ENCODE assay signal across 10 cellular contexts in the genomic region with DNA sequence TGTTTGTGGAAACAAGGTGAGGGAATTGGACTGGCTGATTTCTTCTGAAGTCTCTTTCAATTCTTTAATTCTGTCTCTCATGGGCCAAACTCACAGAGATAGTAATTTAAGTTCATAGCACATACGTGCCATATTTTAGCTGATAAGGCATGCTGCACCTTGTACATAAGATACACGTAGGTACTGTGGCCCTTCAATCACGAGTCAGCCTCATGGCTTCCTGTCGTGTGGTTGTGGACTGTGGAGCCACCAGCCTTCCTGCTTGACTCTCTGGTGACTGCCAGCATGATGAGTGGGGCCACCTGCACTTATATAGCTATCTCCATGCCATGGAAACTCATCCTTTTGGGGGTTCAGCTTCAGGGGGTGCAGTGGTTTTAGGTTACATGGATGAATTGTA. TPM values are rescaled to one million over a fixed set of nuclear protein-coding genes. Genes with fewer than 3 reads are reported as not detected.
DNase-seq lines count a peak whose midpoint lies in the region; ATAC-seq and TF ChIP-seq lines count a peak whose summit lies in the region.
"Had no signal": no experiment of that assay in that cellular context is flagged by ENCODE, and none has a peak within 500 bp of the region (broad histone marks: within the 10 kb centered on the region; RNA-seq: fewer than 3 reads in every experiment).

No MANE protein-coding gene starts in this region.

- no peak overlapping the region for H3K9ac ChIP-seq in neuronal stem cell (ENCODE audit: low read depth, low read length, poor library complexity)

- no peak overlapping the region for H3K4ac ChIP-seq in neuronal stem cell (ENCODE audit: low read length)

- H4K91ac ChIP-seq in neuronal stem cell (ENCODE audit: low read depth, low read length, poor library complexity), result no peak overlapping the region

- H2BK120ac ChIP-seq in neuronal stem cell (ENCODE audit: low read depth, low read length), result no peak overlapping the region

- H3K36me3 Mint-ChIP-seq in naive thymus-derived CD4-positive, alpha-beta T cell, result peaks cover 0 to 17% (median 9%) of the 10 kb centered on the region in 5 donors

- peak overlapping the region in 6 of 10 donors; percentile 12 to 79 (median 39) for H3K4me3 Mint-ChIP-seq in naive thymus-derived CD4-positive, alpha-beta T cell

- H3K4me1 Mint-ChIP-seq in naive thymus-derived CD4-positive, alpha-beta T cell, result peaks cover 21 to 87% (median 46%) of the 10 kb centered on the region in 7 donors

- peak overlapping the region in 7 of 9 donors; percentile 27 to 96 (median 63) for H3K27ac Mint-ChIP-seq in naive thymus-derived CD4-positive, alpha-beta T cell

- H4K8ac ChIP-seq in neuronal stem cell (ENCODE audit: low read depth, low read length), result no peak overlapping the region

- no peaks in the 10 kb centered on the region for H3K36me3 ChIP-seq in naive thymus-derived CD4-positive, alpha-beta T cell (ENCODE audit: control insufficient read depth in 2 of 3, insufficient read depth in 3 of 3, low read length in 3 of 3)
- no peaks in the 10 kb centered on the region for H3K36me3 ChIP-seq in neuronal stem cell (replicated peaks in 1 of 2; ENCODE audit: control insufficient read depth in 2 of 2, insufficient read depth in 2 of 2, low read length in 2 of 2)
- H3K36me3 ChIP-seq: breast epithelium had no signal

- H2AK5ac ChIP-seq in neuronal stem cell (ENCODE audit: low read depth, low read length), result no peak overlapping the region

- no peak overlapping the region for H3K14ac ChIP-seq in neuronal stem cell (ENCODE audit: low read length)

- POLR2A ChIA-PET in naive thymus-derived CD4-positive, alpha-beta T cell (lab: Charles Lee), result no interaction called here

- no peak for TF ChIP-seq CTCF in dorsolateral prefrontal cortex (IDR thresholded peaks at IDR 0.05 in 54 of 56, conservative IDR thresholded peaks at IDR 0.05 in 2 of 56; ENCODE audit: low read depth in 1 of 56, partially characterized antibody in 56 of 56)

- no CpG with 5 or more reads among the region's 4 CpGs for WGBS in neuronal stem cell (ENCODE audit: extremely low coverage in 2 of 2, insufficient read length in 2 of 2, insufficient replicate concordance in 1 of 2), 2 donors

- ATAC-seq in GM18868 (IDR thresholded peaks at IDR 0.05; ENCODE audit: unreplicated experiment) (peak; percentile 47), HG02798 (IDR thresholded peaks at IDR 0.05; ENCODE audit: poor library complexity, unreplicated experiment) (peak; percentile 50)
- peak; percentile 91 for ATAC-seq in naive thymus-derived CD4-positive, alpha-beta T cell

- CTCF ChIA-PET in naive thymus-derived CD4-positive, alpha-beta T cell (lab: Charles Lee), result no interaction called here

- H3K4me3 ChIP-seq in naive thymus-derived CD4-positive, alpha-beta T cell (ENCODE audit: low read length), result no peak overlapping the region
- H3K4me3 ChIP-seq in neuronal stem cell (ENCODE audit: low read length in 2 of 2), result no peak overlapping the region
- no peak overlapping the region for H3K4me3 ChIP-seq in dorsolateral prefrontal cortex
- H3K4me3 ChIP-seq: breast epithelium had no signal

- H2BK5ac ChIP-seq in neuronal stem cell (ENCODE audit: low read length), result no peak overlapping the region

- DNase-seq in activated CD4-positive, alpha-beta T cell treated with anti-CD3 and anti-CD28 coated beads, Interleukin-2, amount 50 U/mL, for 4 hours, result peak; percentile 16 to 29
- DNase-seq in naive thymus-derived CD4-positive, alpha-beta T cell, result peak in 6 of 9 donors; percentile 37 to 52 (median 47)
- DNase-seq in neuronal stem cell (ENCODE audit: low spot score) (no peak), middle frontal gyrus (ENCODE audit: extremely low spot score, low spot score) (no peak), dorsolateral prefrontal cortex (no peak), amniotic stem cell (lab: John Stamatoyannopoulos, UW) (no peak)
- DNase-seq: NCI-H146 had no signal

- H2BK15ac ChIP-seq in neuronal stem cell (ENCODE audit: low read length), result no peak overlapping the region

- peaks cover 10 to 16% of the 10 kb centered on the region in 2 donors for H3K4me1 ChIP-seq in naive thymus-derived CD4-positive, alpha-beta T cell (ENCODE audit: control insufficient read depth in 2 of 2, insufficient read depth in 2 of 2, low read length in 2 of 2)
- H3K4me1 ChIP-seq in neuronal stem cell (ENCODE audit: control insufficient read depth in 2 of 2, insufficient read depth in 1 of 2, low read depth in 1 of 2, low read length in 2 of 2), result peaks cover 0 to 7% of the 10 kb centered on the region in 2 donors
- H3K4me1 ChIP-seq: breast epithelium had no signal

- peaks cover 6% of the 10 kb centered on the region for H3K79me1 ChIP-seq in neuronal stem cell (ENCODE audit: low read depth, low read length)

- no peak overlapping the region for H3K23ac ChIP-seq in neuronal stem cell (ENCODE audit: low read depth, low read length, poor library complexity)

- H3K27me3 Mint-ChIP-seq in naive thymus-derived CD4-positive, alpha-beta T cell, result no peaks in the 10 kb centered on the region

- intact Hi-C loops in naive thymus-derived CD4-positive, alpha-beta T cell (cut with micrococcal nuclease), result loop anchor here in 1 of 2 donors (1.0 to 2.0 kb wide), 3 partner anchors 8 to 25 kb away; partner anchors contain the start of gene KSR1
- intact Hi-C loops in dorsolateral prefrontal cortex (cut with DNase I), result no loop called here

- no peaks in the 10 kb centered on the region for H3K9me3 ChIP-seq in naive thymus-derived CD4-positive, alpha-beta T cell (ENCODE audit: control insufficient read depth in 2 of 3, low read length in 3 of 3)
- H3K9me3 ChIP-seq in neuronal stem cell (replicated peaks in 1 of 2; ENCODE audit: control insufficient read depth in 2 of 2, insufficient read depth in 1 of 2, low read depth in 1 of 2, low read length in 2 of 2), result no peaks in the 10 kb centered on the region
- H3K9me3 ChIP-seq: breast epithelium had no signal

- H2AFZ ChIP-seq in neuronal stem cell (ENCODE audit: low read length), result no peak overlapping the region

- H3K9me3 Mint-ChIP-seq in naive thymus-derived CD4-positive, alpha-beta T cell, result peaks cover 0 to 2% (median 0%) of the 10 kb centered on the region in 11 donors

- H3K27ac ChIP-seq in naive thymus-derived CD4-positive, alpha-beta T cell (ENCODE audit: low read depth, low read length), result no peak overlapping the region
- no peak overlapping the region for H3K27ac ChIP-seq in neuronal stem cell (replicated peaks; ENCODE audit: low read length)
- no peak overlapping the region for H3K27ac ChIP-seq in dorsolateral prefrontal cortex
- H3K27ac ChIP-seq: breast epithelium had no signal

- no peaks in the 10 kb centered on the region for H3K27me3 ChIP-seq in naive thymus-derived CD4-positive, alpha-beta T cell (ENCODE audit: control insufficient read depth in 2 of 2, insufficient read depth in 2 of 2, low read length in 2 of 2)
- H3K27me3 ChIP-seq in neuronal stem cell (ENCODE audit: control insufficient read depth in 3 of 3, insufficient read depth in 3 of 3, low read depth in 1 of 3, low read length in 3 of 3), result no peaks in the 10 kb centered on the region
- H3K27me3 ChIP-seq in dorsolateral prefrontal cortex, result no peaks in the 10 kb centered on the region
- H3K27me3 ChIP-seq: breast epithelium had no signal

- no peak overlapping the region for H2BK12ac ChIP-seq in neuronal stem cell (ENCODE audit: low read length)

- no peak overlapping the region for H3K4me2 ChIP-seq in neuronal stem cell (ENCODE audit: insufficient read depth, low read length, poor library complexity, severe bottlenecking)

- no peak overlapping the region for H3K18ac ChIP-seq in neuronal stem cell (ENCODE audit: low read length)

RNA-seq across cellular contexts. Expression of gene KSR1, which starts 25.1 kb away (rescaled TPM):
- total RNA-seq in naive thymus-derived CD4-positive, alpha-beta T cell, result 10 to 100 TPM; 22.5 to 96.4 (median 27.8) TPM
- 1 to 10 TPM in 1 of 2 donors, under 1 TPM in 1; 0.52 to 1.8 TPM for polyA plus RNA-seq in naive thymus-derived CD4-positive, alpha-beta T cell
- 19.3 TPM for polyA plus RNA-seq in neuronal stem cell (2013, experiment 1 of 2)
- polyA plus RNA-seq in neuronal stem cell (2013, experiment 2 of 2), result 19.3 TPM
- 100 to 1,000 TPM in 3 of 120 experiments, 10 to 100 TPM in 117; 44.7 to 102 (median 69.9) TPM for total RNA-seq in dorsolateral prefrontal cortex

Comparison
In these comparisons a context has a peak if more than half of its experiments do, and no peak if none do; other contexts are left out.
1. DNase-seq: peak in activated CD4-positive, alpha-beta T cell treated with anti-CD3 and anti-CD28 coated beads, Interleukin-2, amount 50 U/mL, for 4 hours (2 of 2) and naive thymus-derived CD4-positive, alpha-beta T cell (6 of 9); none in neuronal stem cell (single experiment), middle frontal gyrus (single experiment), dorsolateral prefrontal cortex (0 of 10) and amniotic stem cell (single experiment).
2. Peak in every context shown above with its lines, with median percentiles within 50 percentile points of each other: ATAC-seq.